1 cellular context compared by ENCODE assay signal in the genomic region with DNA sequence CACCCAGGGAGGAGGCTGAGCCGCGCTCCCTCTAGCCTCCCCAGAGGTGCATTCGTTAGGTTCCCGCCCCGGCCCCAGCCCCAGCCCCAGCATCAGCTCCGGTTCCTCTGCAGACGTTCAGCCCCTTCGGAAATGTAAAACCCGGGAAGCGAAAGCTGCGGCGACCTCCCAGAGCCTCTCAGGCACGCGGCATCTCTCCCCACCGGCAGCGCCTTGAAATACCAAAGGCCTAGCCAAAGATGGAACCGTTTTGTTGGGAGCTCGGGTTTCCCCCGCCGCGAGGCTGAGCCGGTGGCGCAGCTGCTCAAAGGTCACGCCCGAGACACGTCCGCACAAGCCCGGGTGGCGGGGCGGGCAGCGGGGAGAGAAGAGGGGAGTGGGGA.
TF ChIP-seq lines count a peak whose summit lies in the region.

No MANE protein-coding gene starts in this region.

TF ChIP-seq in HepG2, 621 proteins besides CTCF, POLR2A, EP300 and RAD21 (continued from another document and continues in another):
- TF ChIP-seq, protein P1, sequence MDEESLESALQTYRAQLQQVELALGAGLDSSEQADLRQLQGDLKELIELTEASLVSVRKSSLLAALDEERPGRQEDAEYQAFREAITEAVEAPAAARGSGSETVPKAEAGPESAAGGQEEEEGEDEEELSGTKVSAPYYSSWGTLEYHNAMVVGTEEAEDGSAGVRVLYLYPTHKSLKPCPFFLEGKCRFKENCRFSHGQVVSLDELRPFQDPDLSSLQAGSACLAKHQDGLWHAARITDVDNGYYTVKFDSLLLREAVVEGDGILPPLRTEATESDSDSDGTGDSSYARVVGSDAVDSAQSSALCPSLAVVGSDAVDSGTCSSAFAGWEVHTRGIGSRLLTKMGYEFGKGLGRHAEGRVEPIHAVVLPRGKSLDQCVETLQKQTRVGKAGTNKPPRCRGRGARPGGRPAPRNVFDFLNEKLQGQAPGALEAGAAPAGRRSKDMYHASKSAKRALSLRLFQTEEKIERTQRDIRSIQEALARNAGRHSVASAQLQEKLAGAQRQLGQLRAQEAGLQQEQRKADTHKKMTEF (CRISPR knock-in tag; IDR thresholded peaks at IDR 0.05): no peak
- TF ChIP-seq KMT2A (CRISPR knock-in tag; IDR thresholded peaks at IDR 0.05): 0 out of 2 replicates have a peak, but pooled peaks have one; percentile 33
- no peak for TF ChIP-seq SKI (IDR thresholded peaks at IDR 0.05; ENCODE audit: partially characterized antibody)
- TF ChIP-seq, protein P2, sequence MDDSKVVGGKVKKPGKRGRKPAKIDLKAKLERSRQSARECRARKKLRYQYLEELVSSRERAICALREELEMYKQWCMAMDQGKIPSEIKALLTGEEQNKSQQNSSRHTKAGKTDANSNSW (CRISPR knock-in tag; IDR thresholded peaks at IDR 0.05; ENCODE audit: borderline replicate concordance): no peak
- no peak for TF ChIP-seq NFKBIZ (CRISPR knock-in tag; IDR thresholded peaks at IDR 0.05)
- TF ChIP-seq, protein P3, sequence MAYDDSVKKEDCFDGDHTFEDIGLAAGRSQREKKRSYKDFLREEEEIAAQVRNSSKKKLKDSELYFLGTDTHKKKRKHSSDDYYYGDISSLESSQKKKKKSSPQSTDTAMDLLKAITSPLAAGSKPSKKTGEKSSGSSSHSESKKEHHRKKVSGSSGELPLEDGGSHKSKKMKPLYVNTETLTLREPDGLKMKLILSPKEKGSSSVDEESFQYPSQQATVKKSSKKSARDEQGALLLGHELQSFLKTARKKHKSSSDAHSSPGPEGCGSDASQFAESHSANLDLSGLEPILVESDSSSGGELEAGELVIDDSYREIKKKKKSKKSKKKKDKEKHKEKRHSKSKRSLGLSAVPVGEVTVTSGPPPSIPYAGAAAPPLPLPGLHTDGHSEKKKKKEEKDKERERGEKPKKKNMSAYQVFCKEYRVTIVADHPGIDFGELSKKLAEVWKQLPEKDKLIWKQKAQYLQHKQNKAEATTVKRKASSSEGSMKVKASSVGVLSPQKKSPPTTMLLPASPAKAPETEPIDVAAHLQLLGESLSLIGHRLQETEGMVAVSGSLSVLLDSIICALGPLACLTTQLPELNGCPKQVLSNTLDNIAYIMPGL (CRISPR knock-in tag; IDR thresholded peaks at IDR 0.05; ENCODE audit: borderline replicate concordance in 1 of 2, low read depth in 1 of 2): 0 out of 4 replicates have a peak, but pooled peaks of 1 of the 2 experiments have one; percentile 28
- TF ChIP-seq, protein P4, sequence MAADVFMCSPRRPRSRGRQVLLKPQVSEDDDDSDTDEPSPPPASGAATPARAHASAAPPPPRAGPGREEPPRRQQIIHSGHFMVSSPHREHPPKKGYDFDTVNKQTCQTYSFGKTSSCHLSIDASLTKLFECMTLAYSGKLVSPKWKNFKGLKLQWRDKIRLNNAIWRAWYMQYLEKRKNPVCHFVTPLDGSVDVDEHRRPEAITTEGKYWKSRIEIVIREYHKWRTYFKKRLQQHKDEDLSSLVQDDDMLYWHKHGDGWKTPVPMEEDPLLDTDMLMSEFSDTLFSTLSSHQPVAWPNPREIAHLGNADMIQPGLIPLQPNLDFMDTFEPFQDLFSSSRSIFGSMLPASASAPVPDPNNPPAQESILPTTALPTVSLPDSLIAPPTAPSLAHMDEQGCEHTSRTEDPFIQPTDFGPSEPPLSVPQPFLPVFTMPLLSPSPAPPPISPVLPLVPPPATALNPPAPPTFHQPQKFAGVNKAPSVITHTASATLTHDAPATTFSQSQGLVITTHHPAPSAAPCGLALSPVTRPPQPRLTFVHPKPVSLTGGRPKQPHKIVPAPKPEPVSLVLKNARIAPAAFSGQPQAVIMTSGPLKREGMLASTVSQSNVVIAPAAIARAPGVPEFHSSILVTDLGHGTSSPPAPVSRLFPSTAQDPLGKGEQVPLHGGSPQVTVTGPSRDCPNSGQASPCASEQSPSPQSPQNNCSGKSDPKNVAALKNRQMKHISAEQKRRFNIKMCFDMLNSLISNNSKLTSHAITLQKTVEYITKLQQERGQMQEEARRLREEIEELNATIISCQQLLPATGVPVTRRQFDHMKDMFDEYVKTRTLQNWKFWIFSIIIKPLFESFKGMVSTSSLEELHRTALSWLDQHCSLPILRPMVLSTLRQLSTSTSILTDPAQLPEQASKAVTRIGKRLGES (CRISPR knock-in tag; IDR thresholded peaks at IDR 0.05; ENCODE audit: borderline replicate concordance): no peak
- TF ChIP-seq ARNT (IDR thresholded peaks at IDR 0.05): no peak
- TF ChIP-seq NR2C2 (CRISPR knock-in tag; IDR thresholded peaks at IDR 0.05; ENCODE audit: borderline replicate concordance): peak; percentile 54
- no peak for TF ChIP-seq SETDB1 (CRISPR knock-in tag; IDR thresholded peaks at IDR 0.05; ENCODE audit: borderline replicate concordance)
- no peak for TF ChIP-seq PAF1 (CRISPR knock-in tag; IDR thresholded peaks at IDR 0.05)
- TF ChIP-seq SOX6 (IDR thresholded peaks at IDR 0.05): no peak
- 0 out of 2 replicates have a peak, but pooled peaks have one; percentile 13 for TF ChIP-seq SOX6 (CRISPR knock-in tag; IDR thresholded peaks at IDR 0.05)
- no peak for TF ChIP-seq ZKSCAN8 (CRISPR knock-in tag; IDR thresholded peaks at IDR 0.05; ENCODE audit: borderline replicate concordance)
- no peak for TF ChIP-seq MXD4 (CRISPR knock-in tag; IDR thresholded peaks at IDR 0.05)
- no peak for TF ChIP-seq ZNF234 (CRISPR knock-in tag; conservative IDR thresholded peaks at IDR 0.05)
- TF ChIP-seq MXI1 (IDR thresholded peaks at IDR 0.05; ENCODE audit: borderline replicate concordance, low read depth, low read length): no peak
- TF ChIP-seq, protein P5, sequence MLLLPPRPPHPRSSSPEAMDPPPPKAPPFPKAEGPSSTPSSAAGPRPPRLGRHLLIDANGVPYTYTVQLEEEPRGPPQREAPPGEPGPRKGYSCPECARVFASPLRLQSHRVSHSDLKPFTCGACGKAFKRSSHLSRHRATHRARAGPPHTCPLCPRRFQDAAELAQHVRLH (CRISPR knock-in tag; IDR thresholded peaks at IDR 0.05; ENCODE audit: borderline replicate concordance, low read depth): peak; percentile 30; the same call in 1 of the 2 replicates
- no peak for TF ChIP-seq ZBTB42 (CRISPR knock-in tag; IDR thresholded peaks at IDR 0.05)
- TF ChIP-seq, protein P6, sequence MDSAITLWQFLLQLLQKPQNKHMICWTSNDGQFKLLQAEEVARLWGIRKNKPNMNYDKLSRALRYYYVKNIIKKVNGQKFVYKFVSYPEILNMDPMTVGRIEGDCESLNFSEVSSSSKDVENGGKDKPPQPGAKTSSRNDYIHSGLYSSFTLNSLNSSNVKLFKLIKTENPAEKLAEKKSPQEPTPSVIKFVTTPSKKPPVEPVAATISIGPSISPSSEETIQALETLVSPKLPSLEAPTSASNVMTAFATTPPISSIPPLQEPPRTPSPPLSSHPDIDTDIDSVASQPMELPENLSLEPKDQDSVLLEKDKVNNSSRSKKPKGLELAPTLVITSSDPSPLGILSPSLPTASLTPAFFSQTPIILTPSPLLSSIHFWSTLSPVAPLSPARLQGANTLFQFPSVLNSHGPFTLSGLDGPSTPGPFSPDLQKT (CRISPR knock-in tag; IDR thresholded peaks at IDR 0.05; ENCODE audit: borderline replicate concordance): no peak
- TF ChIP-seq JARID2 (CRISPR knock-in tag; IDR thresholded peaks at IDR 0.05; ENCODE audit: insufficient replicate concordance): no peak
- TF ChIP-seq BCL6 (CRISPR knock-in tag; IDR thresholded peaks at IDR 0.05): peak; percentile 39; the same call in 1 of the 2 replicates
- no peak for TF ChIP-seq ZFP36L2 (CRISPR knock-in tag; IDR thresholded peaks at IDR 0.05)
- TF ChIP-seq, protein P7, sequence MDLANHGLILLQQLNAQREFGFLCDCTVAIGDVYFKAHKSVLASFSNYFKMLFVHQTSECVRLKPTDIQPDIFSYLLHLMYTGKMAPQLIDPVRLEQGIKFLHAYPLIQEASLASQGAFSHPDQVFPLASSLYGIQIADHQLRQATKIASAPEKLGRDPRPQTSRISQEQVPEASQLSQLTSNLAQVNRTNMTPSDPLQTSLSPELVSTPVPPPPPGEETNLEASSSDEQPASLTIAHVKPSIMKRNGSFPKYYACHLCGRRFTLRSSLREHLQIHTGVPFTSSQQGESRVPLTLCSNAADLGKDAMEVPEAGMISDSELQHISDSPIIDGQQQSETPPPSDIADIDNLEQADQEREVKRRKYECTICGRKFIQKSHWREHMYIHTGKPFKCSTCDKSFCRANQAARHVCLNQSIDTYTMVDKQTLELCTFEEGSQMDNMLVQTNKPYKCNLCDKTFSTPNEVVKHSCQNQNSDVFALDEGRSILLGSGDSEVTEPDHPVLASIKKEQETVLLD (CRISPR knock-in tag; IDR thresholded peaks at IDR 0.05; ENCODE audit: low read depth): peak; percentile 31; the same call in 1 of the 2 replicates
- peak; percentile 30; the same call in 1 of the 2 replicates for TF ChIP-seq DR1 (CRISPR knock-in tag; IDR thresholded peaks at IDR 0.05)
- no peak for TF ChIP-seq ZNF101 (CRISPR knock-in tag; IDR thresholded peaks at IDR 0.05; ENCODE audit: borderline replicate concordance, low read depth)
- TF ChIP-seq, protein P8, sequence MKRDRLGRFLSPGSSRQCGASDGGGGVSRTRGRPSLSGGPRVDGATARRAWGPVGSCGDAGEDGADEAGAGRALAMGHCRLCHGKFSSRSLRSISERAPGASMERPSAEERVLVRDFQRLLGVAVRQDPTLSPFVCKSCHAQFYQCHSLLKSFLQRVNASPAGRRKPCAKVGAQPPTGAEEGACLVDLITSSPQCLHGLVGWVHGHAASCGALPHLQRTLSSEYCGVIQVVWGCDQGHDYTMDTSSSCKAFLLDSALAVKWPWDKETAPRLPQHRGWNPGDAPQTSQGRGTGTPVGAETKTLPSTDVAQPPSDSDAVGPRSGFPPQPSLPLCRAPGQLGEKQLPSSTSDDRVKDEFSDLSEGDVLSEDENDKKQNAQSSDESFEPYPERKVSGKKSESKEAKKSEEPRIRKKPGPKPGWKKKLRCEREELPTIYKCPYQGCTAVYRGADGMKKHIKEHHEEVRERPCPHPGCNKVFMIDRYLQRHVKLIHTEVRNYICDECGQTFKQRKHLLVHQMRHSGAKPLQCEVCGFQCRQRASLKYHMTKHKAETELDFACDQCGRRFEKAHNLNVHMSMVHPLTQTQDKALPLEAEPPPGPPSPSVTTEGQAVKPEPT (CRISPR knock-in tag; IDR thresholded peaks at IDR 0.05; ENCODE audit: low read depth): no peak
- TF ChIP-seq, protein P9, sequence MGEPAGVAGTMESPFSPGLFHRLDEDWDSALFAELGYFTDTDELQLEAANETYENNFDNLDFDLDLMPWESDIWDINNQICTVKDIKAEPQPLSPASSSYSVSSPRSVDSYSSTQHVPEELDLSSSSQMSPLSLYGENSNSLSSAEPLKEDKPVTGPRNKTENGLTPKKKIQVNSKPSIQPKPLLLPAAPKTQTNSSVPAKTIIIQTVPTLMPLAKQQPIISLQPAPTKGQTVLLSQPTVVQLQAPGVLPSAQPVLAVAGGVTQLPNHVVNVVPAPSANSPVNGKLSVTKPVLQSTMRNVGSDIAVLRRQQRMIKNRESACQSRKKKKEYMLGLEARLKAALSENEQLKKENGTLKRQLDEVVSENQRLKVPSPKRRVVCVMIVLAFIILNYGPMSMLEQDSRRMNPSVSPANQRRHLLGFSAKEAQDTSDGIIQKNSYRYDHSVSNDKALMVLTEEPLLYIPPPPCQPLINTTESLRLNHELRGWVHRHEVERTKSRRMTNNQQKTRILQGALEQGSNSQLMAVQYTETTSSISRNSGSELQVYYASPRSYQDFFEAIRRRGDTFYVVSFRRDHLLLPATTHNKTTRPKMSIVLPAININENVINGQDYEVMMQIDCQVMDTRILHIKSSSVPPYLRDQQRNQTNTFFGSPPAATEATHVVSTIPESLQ (CRISPR knock-in tag; conservative IDR thresholded peaks at IDR 0.05): no peak
- no peak for TF ChIP-seq FOXC1 (CRISPR knock-in tag; IDR thresholded peaks at IDR 0.05; ENCODE audit: borderline replicate concordance)
- TF ChIP-seq, protein P10, sequence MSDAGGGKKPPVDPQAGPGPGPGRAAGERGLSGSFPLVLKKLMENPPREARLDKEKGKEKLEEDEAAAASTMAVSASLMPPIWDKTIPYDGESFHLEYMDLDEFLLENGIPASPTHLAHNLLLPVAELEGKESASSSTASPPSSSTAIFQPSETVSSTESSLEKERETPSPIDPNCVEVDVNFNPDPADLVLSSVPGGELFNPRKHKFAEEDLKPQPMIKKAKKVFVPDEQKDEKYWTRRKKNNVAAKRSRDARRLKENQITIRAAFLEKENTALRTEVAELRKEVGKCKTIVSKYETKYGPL (CRISPR knock-in tag; IDR thresholded peaks at IDR 0.05): no peak
- no peak for TF ChIP-seq MYNN (CRISPR knock-in tag; IDR thresholded peaks at IDR 0.05; ENCODE audit: low read depth)
- no peak for TF ChIP-seq ZNF562 (CRISPR knock-in tag; IDR thresholded peaks at IDR 0.05; ENCODE audit: borderline replicate concordance)
- TF ChIP-seq REL (CRISPR knock-in tag; conservative IDR thresholded peaks at IDR 0.05): no peak
- TF ChIP-seq PITX1 (CRISPR knock-in tag; IDR thresholded peaks at IDR 0.05): no peak
- no peak for TF ChIP-seq HMGA1 (CRISPR knock-in tag; conservative IDR thresholded peaks at IDR 0.05)
- TF ChIP-seq, protein P11, sequence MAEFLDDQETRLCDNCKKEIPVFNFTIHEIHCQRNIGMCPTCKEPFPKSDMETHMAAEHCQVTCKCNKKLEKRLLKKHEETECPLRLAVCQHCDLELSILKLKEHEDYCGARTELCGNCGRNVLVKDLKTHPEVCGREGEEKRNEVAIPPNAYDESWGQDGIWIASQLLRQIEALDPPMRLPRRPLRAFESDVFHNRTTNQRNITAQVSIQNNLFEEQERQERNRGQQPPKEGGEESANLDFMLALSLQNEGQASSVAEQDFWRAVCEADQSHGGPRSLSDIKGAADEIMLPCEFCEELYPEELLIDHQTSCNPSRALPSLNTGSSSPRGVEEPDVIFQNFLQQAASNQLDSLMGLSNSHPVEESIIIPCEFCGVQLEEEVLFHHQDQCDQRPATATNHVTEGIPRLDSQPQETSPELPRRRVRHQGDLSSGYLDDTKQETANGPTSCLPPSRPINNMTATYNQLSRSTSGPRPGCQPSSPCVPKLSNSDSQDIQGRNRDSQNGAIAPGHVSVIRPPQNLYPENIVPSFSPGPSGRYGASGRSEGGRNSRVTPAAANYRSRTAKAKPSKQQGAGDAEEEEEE (CRISPR knock-in tag; IDR thresholded peaks at IDR 0.05; ENCODE audit: borderline replicate concordance): no peak
- TF ChIP-seq U2AF1 (optimal IDR thresholded peaks at IDR 0.05; ENCODE audit: low read depth, low read length): no peak
- TF ChIP-seq ATAD3A (CRISPR knock-in tag; IDR thresholded peaks at IDR 0.05): no peak
- TF ChIP-seq NKX3-1 (CRISPR knock-in tag; IDR thresholded peaks at IDR 0.05): 0 out of 2 replicates have a peak, but pooled peaks have one; percentile 26
- peak; percentile 73 for TF ChIP-seq POLR2AphosphoS5 (IDR thresholded peaks at IDR 0.05; ENCODE audit: low read depth, low read length)
- TF ChIP-seq FOSL1 (CRISPR knock-in tag; IDR thresholded peaks at IDR 0.05; ENCODE audit: borderline replicate concordance): no peak
- TF ChIP-seq ZNF484 (CRISPR knock-in tag; IDR thresholded peaks at IDR 0.05; ENCODE audit: borderline replicate concordance, low read depth): no peak
- no peak for TF ChIP-seq RBM39 (IDR thresholded peaks at IDR 0.05; ENCODE audit: low read depth, low read length, poor library complexity, severe bottlenecking)
- TF ChIP-seq U2AF2 (IDR thresholded peaks at IDR 0.05; ENCODE audit: low read depth, low read length): no peak
- no peak for TF ChIP-seq FOXK2 (IDR thresholded peaks at IDR 0.05)
- 0 out of 2 replicates have a peak, but pooled peaks have one; percentile 46 for TF ChIP-seq ZNF891 (CRISPR knock-in tag; IDR thresholded peaks at IDR 0.05)
- TF ChIP-seq GTF2F1 (IDR thresholded peaks at IDR 0.05; ENCODE audit: low read length): no peak
- TF ChIP-seq ZNF317 (CRISPR knock-in tag; IDR thresholded peaks at IDR 0.05): no peak
